In genomic region chr10:75959912-75960311, GRCh38 we compare ENCODE assay signal across 1 cellular context.
TF ChIP-seq lines count a peak whose summit lies in the region.

No MANE protein-coding gene starts in this region.

TF ChIP-seq in HCT116, 20 proteins besides CTCF, POLR2A, EP300 and RAD21 (continued from another document):
- TF ChIP-seq, protein P1, sequence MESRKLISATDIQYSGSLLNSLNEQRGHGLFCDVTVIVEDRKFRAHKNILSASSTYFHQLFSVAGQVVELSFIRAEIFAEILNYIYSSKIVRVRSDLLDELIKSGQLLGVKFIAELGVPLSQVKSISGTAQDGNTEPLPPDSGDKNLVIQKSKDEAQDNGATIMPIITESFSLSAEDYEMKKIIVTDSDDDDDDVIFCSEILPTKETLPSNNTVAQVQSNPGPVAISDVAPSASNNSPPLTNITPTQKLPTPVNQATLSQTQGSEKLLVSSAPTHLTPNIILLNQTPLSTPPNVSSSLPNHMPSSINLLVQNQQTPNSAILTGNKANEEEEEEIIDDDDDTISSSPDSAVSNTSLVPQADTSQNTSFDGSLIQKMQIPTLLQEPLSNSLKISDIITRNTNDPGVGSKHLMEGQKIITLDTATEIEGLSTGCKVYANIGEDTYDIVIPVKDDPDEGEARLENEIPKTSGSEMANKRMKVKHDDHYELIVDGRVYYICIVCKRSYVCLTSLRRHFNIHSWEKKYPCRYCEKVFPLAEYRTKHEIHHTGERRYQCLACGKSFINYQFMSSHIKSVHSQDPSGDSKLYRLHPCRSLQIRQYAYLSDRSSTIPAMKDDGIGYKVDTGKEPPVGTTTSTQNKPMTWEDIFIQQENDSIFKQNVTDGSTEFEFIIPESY (IDR thresholded peaks at IDR 0.05; ENCODE audit: extremely low read depth, insufficient replicate concordance, low read length), result no peak
- TF ChIP-seq ZFX (IDR thresholded peaks at IDR 0.05) (no peak), CBX3 (IDR thresholded peaks at IDR 0.05; ENCODE audit: low read depth) (no peak), SP1 (IDR thresholded peaks at IDR 0.05; ENCODE audit: low read depth) (no peak), TCF7L2 (IDR thresholded peaks at IDR 0.05; ENCODE audit: borderline replicate concordance, extremely low read depth, insufficient read depth, insufficient read length) (no peak), MAX (IDR thresholded peaks at IDR 0.05) (no peak)
- TF ChIP-seq, protein P2, sequence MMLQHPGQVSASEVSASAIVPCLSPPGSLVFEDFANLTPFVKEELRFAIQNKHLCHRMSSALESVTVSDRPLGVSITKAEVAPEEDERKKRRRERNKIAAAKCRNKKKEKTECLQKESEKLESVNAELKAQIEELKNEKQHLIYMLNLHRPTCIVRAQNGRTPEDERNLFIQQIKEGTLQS (IDR thresholded peaks at IDR 0.05), result no peak
